27 cellular contexts compared by ENCODE assay signal in the genomic region with DNA sequence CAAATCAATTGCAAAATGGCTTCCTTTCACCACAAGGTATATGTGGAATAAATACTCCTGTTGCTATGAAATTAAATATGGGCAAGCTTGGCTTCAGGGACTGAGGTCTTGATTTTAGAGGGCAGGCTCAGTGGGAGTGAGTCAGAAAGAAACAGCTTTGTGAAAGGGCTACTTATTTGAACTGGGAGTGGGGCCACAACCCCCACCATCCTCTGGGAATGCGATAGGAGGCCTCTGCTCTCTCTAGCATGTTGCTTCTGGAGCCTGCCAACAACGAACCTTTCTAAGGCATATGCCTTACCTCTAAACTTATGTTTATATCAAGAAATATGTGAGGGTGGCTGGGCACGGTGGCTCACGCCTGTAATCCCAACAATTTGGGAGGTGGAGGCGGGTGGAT.
DNase-seq lines count a peak whose midpoint lies in the region; ATAC-seq, FAIRE-seq and TF ChIP-seq lines count a peak whose summit lies in the region.
"Had no signal": no experiment of that assay in that cellular context is flagged by ENCODE, and none has a peak within 500 bp of the region (broad histone marks: within the 10 kb centered on the region; RNA-seq: fewer than 3 reads in every experiment).

No MANE protein-coding gene starts in this region.

- H3F3A ChIP-seq in neural progenitor cell (ENCODE audit: low read depth): no peaks in the 10 kb centered on the region

- no peak overlapping the region for H3K4me3 ChIP-seq in mammary epithelial cell (replicated peaks in 1 of 3; ENCODE audit: insufficient read depth in 1 of 3, low read depth in 2 of 3, low read length in 3 of 3)
- no peak overlapping the region for H3K4me3 ChIP-seq in neural progenitor cell
- H3K4me3 ChIP-seq in small intestine (ENCODE audit: low read depth in 1 of 2, low read length in 2 of 2): no peak overlapping the region
- H3K4me3 ChIP-seq: BLaER1 treated with 17β-estradiol and CSF1 and Interleukin-3, amounts not matched to agents 10 nM and 100 nM; GM12878; PC-9; SJCRH30 had no signal

- H3K36me3 ChIP-seq in mammary epithelial cell (ENCODE audit: insufficient read depth, low read length) (no peaks in the 10 kb centered on the region), neural progenitor cell (no peaks in the 10 kb centered on the region), small intestine (ENCODE audit: control insufficient read depth in 2 of 2, insufficient read depth in 2 of 2, low read length in 2 of 2) (no peaks in the 10 kb centered on the region)
- H3K36me3 ChIP-seq: BLaER1 treated with 17β-estradiol and CSF1 and Interleukin-3, amounts not matched to agents 10 nM and 100 nM; SJCRH30 had no signal

- FAIRE-seq in small intestine (lab: Jason Lieb, UNC): no peak
- FAIRE-seq: GM12878, H1 had no signal

- no peak overlapping the region for H3K9ac ChIP-seq in mammary epithelial cell (ENCODE audit: insufficient read depth, low read length)
- no peak overlapping the region for H3K9ac ChIP-seq in neural progenitor cell
- H3K9ac ChIP-seq: BLaER1 treated with 17β-estradiol and CSF1 and Interleukin-3, amounts not matched to agents 10 nM and 100 nM had no signal

- H4K20me1 ChIP-seq in mammary epithelial cell (ENCODE audit: insufficient read depth, low read length) (no peaks in the 10 kb centered on the region), neural progenitor cell (ENCODE audit: low read depth) (no peaks in the 10 kb centered on the region)
- H4K20me1 ChIP-seq: BLaER1 treated with 17β-estradiol and CSF1 and Interleukin-3, amounts not matched to agents 10 nM and 100 nM had no signal

- H3K4me3 Mint-ChIP-seq in MCF 10A (ENCODE audit: unreplicated experiment) (no peak overlapping the region), neural progenitor cell (no peak overlapping the region)
- no peak overlapping the region for H3K4me3 Mint-ChIP-seq in activated CD8-positive, alpha-beta T cell treated with anti-CD3 and anti-CD28 coated beads for 36 hours
- H3K4me3 Mint-ChIP-seq: CD4-positive, alpha-beta memory T cell had no signal

- H3K4me1 Mint-ChIP-seq in MCF 10A (ENCODE audit: insufficient read depth, unreplicated experiment): no peaks in the 10 kb centered on the region
- no peaks in the 10 kb centered on the region for H3K4me1 Mint-ChIP-seq in neural progenitor cell
- H3K4me1 Mint-ChIP-seq in activated CD8-positive, alpha-beta T cell treated with anti-CD3 and anti-CD28 coated beads for 36 hours (ENCODE audit: low read depth): no peaks in the 10 kb centered on the region
- H3K4me1 Mint-ChIP-seq: CD4-positive, alpha-beta memory T cell had no signal

- H3K27ac Mint-ChIP-seq in MCF 10A (ENCODE audit: low read depth, unreplicated experiment) (no peak overlapping the region), neural progenitor cell (no peak overlapping the region)
- no peak overlapping the region for H3K27ac Mint-ChIP-seq in activated CD8-positive, alpha-beta T cell treated with anti-CD3 and anti-CD28 coated beads for 36 hours
- H3K27ac Mint-ChIP-seq: CD4-positive, alpha-beta memory T cell had no signal

- H3K27me3 ChIP-seq in mammary epithelial cell (ENCODE audit: insufficient read depth, low read length) (no peaks in the 10 kb centered on the region), neural progenitor cell (no peaks in the 10 kb centered on the region), small intestine (ENCODE audit: control insufficient read depth in 2 of 2, insufficient read depth in 2 of 2, low read length in 2 of 2) (no peaks in the 10 kb centered on the region)
- H3K27me3 ChIP-seq: BLaER1 treated with 17β-estradiol and CSF1 and Interleukin-3, amounts not matched to agents 10 nM and 100 nM; SJCRH30 had no signal

- no peaks in the 10 kb centered on the region for H3K27me3 Mint-ChIP-seq in MCF 10A (ENCODE audit: insufficient read depth, unreplicated experiment)
- peaks cover 3% of the 10 kb centered on the region for H3K27me3 Mint-ChIP-seq in neural progenitor cell (ENCODE audit: insufficient read depth, low read depth)
- H3K27me3 Mint-ChIP-seq in activated CD8-positive, alpha-beta T cell treated with anti-CD3 and anti-CD28 coated beads for 36 hours: peaks cover 15% of the 10 kb centered on the region

- no peaks in the 10 kb centered on the region for H3K4me1 ChIP-seq in mammary epithelial cell (ENCODE audit: insufficient read depth, low read length)
- no peaks in the 10 kb centered on the region for H3K4me1 ChIP-seq in neural progenitor cell
- no peaks in the 10 kb centered on the region for H3K4me1 ChIP-seq in small intestine (ENCODE audit: control insufficient read depth in 2 of 2, insufficient read depth in 1 of 2, low read depth in 1 of 2, low read length in 1 of 2)
- H3K4me1 ChIP-seq: BLaER1 treated with 17β-estradiol and CSF1 and Interleukin-3, amounts not matched to agents 10 nM and 100 nM; Caco-2; SJCRH30 had no signal

- DNase-seq in mammary epithelial cell (no peak), MCF 10A (ENCODE audit: unreplicated experiment) (no peak), caudate nucleus (lab: John Stamatoyannopoulos, UW) (no peak), neural progenitor cell (ENCODE audit: low spot score) (no peak), small intestine (no peak), ACHN (no peak), NCI-H187 (lab: John Stamatoyannopoulos, UW) (no peak)
- no peak for DNase-seq in activated CD8-positive, alpha-beta T cell treated with anti-CD3 and anti-CD28 coated beads for 36 hours
- DNase-seq: Caco-2; CD4-positive, alpha-beta memory T cell; DMS79; EL; GDM1; HCEC 1CT; IMR-90; KG1; MM.1S; NCI-H2029 treated with DMSO at 0.1 percent for 48 hours; NCI-H2227 treated with DMSO at 0.1 percent for 48 hours; NCI-H526 treated with DMSO at 0.1 percent for 48 hours; PC-9; SJCRH30 had no signal

- no peak overlapping the region for H3K27ac ChIP-seq in mammary epithelial cell (ENCODE audit: insufficient read depth, low read depth, low read length)
- peak overlapping the region; percentile 60 for H3K27ac ChIP-seq in caudate nucleus (ENCODE audit: low read depth, low read length)
- no peak overlapping the region for H3K27ac ChIP-seq in neural progenitor cell
- H3K27ac ChIP-seq in small intestine (ENCODE audit: low read depth in 1 of 2, low read length in 1 of 2): no peak overlapping the region
- H3K27ac ChIP-seq: 22Rv1; BLaER1 treated with 17β-estradiol and CSF1 and Interleukin-3, amounts not matched to agents 10 nM and 100 nM; PC-9; SJCRH30 had no signal

- H3K79me2 ChIP-seq in mammary epithelial cell (ENCODE audit: insufficient read depth, low read length) (no peaks in the 10 kb centered on the region), neural progenitor cell (ENCODE audit: low read depth) (no peaks in the 10 kb centered on the region)

- no peak overlapping the region for H3K4me2 ChIP-seq in mammary epithelial cell (ENCODE audit: insufficient read depth, low read depth, low read length)
- no peak overlapping the region for H3K4me2 ChIP-seq in neural progenitor cell
- H3K4me2 ChIP-seq: BLaER1 treated with 17β-estradiol and CSF1 and Interleukin-3, amounts not matched to agents 10 nM and 100 nM; PC-9 had no signal

- H3K9me3 Mint-ChIP-seq in MCF 10A (ENCODE audit: unreplicated experiment): no peaks in the 10 kb centered on the region
- peaks cover 10% of the 10 kb centered on the region for H3K9me3 Mint-ChIP-seq in neural progenitor cell
- no peaks in the 10 kb centered on the region for H3K9me3 Mint-ChIP-seq in activated CD8-positive, alpha-beta T cell treated with anti-CD3 and anti-CD28 coated beads for 36 hours

- H2AFZ ChIP-seq in mammary epithelial cell (ENCODE audit: low read depth, low read length) (peak overlapping the region; percentile 61), neural progenitor cell (replicated peaks) (peak overlapping the region; percentile 9)
- H2AFZ ChIP-seq: PC-9 had no signal

- no peaks in the 10 kb centered on the region for H3K9me3 ChIP-seq in mammary epithelial cell (replicated peaks; ENCODE audit: insufficient read depth, low read length)
- no peaks in the 10 kb centered on the region for H3K9me3 ChIP-seq in neural progenitor cell (ENCODE audit: low read depth)
- no peaks in the 10 kb centered on the region for H3K9me3 ChIP-seq in small intestine (ENCODE audit: control insufficient read depth, low read depth)
- H3K9me3 ChIP-seq: SJCRH30 had no signal

- dilution Hi-C loops in mammary epithelial cell (cut with HindIII; ENCODE audit: low sequenced_read_pairs): no loop called here

- H3K36me3 Mint-ChIP-seq in MCF 10A (ENCODE audit: insufficient read depth, unreplicated experiment) (no peaks in the 10 kb centered on the region), neural progenitor cell (no peaks in the 10 kb centered on the region)
- H3K36me3 Mint-ChIP-seq in activated CD8-positive, alpha-beta T cell treated with anti-CD3 and anti-CD28 coated beads for 36 hours (ENCODE audit: low read depth): no peaks in the 10 kb centered on the region
- H3K36me3 Mint-ChIP-seq: CD4-positive, alpha-beta memory T cell had no signal

- POLR2A ChIA-PET in MCF 10A (lab: Yijun Ruan, JAX): no interaction called here
- POLR2A ChIA-PET in activated CD8-positive, alpha-beta T cell treated with anti-CD3 and anti-CD28 coated beads for 36 hours (lab: Charles Lee): no interaction called here

- BruUV-seq in mammary epithelial cell (replicated peaks; lab: Mats Ljungman, UMichigan) (no TSS peak), MCF 10A (replicated peaks; lab: Mats Ljungman, UMichigan) (no TSS peak)

- in situ Hi-C loops in mammary epithelial cell (cut with MboI; ENCODE audit: low sequenced_read_pairs in 2 of 2): no loop called here
- in situ Hi-C loops in ACHN (cut with HindIII; ENCODE audit: low pct_ligation_motif_present, low pct_unique_long_range_greater_than_20kb, low sequenced_read_pairs): no loop called here

- TF ChIP-seq CTCF in mammary epithelial cell (conservative IDR thresholded peaks at IDR 0.05 in 1 of 2, IDR thresholded peaks at IDR 0.05 in 1 of 2; ENCODE audit: extremely low read depth in 1 of 2, insufficient read depth in 1 of 2, low read depth in 1 of 2, low read length in 2 of 2): no peak
- no peak for TF ChIP-seq CTCF in MCF 10A (IDR thresholded peaks at IDR 0.05; ENCODE audit: unreplicated experiment)
- no peak for TF ChIP-seq CTCF in neural progenitor cell (IDR thresholded peaks at IDR 0.05)
- TF ChIP-seq CTCF in activated CD8-positive, alpha-beta T cell treated with anti-CD3 and anti-CD28 coated beads for 36 hours (IDR thresholded peaks at IDR 0.05): no peak

- ATAC-seq in activated CD8-positive, alpha-beta T cell treated with anti-CD3 and anti-CD28 coated beads for 36 hours: no peak
- ATAC-seq: Right ventricle myocardium inferior had no signal

- CTCF ChIA-PET in mammary epithelial cell (lab: Charles Lee; ENCODE audit: low non-redundant PET): no interaction called here
- CTCF ChIA-PET in MCF 10A (lab: Yijun Ruan, JAX): interaction anchor here (0.5 to 0.7 kb wide), 2 partner anchors 773 to 1115 kb away, joined by 3 read pairs; no protein-coding TSS in a partner anchor
- CTCF ChIA-PET in activated CD8-positive, alpha-beta T cell treated with anti-CD3 and anti-CD28 coated beads for 36 hours (lab: Charles Lee): interaction anchor here (1.8 kb wide), 1 partner anchor 216 kb away, joined by 3 read pairs; no protein-coding TSS in a partner anchor

- 81% methylated on average over 4 of the region's 5 CpGs for WGBS in mammary epithelial cell (ENCODE audit: low coverage, missing lambda C conversion rate)
- 88 to 89% (median 88%) methylated on average over 5 of the region's 5 CpGs for WGBS in small intestine, 3 donors

- intact Hi-C loops in mammary epithelial cell (cut with micrococcal nuclease) (no loop called here), MCF 10A (cut with micrococcal nuclease) (no loop called here)
- intact Hi-C loops in activated CD8-positive, alpha-beta T cell treated with anti-CD3 and anti-CD28 coated beads for 36 hours (cut with micrococcal nuclease): loop anchor here (10.0 kb wide), 1 partner anchor 210 kb away; no protein-coding TSS in a partner anchor
